ENCODE assay signal across 32 cellular contexts in the genomic region with DNA sequence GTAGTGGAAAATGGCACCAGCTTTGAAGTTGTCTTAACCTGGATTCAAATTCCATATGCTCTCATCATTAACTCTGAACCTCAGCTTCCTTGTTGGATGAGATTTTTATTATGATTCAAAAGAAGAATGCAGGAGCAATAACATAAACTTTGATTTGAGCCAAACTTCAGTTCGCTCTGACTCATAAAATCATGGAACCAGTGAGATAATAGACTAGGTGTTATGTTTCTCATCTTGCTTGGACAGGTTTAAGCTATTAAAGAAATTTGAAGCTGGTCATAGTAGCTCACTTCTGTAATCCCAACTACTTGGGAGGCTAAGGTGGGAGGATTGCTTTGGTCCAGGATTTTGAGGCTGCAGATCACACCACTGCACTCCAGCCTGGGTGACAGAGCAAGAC.
DNase-seq lines count a peak whose midpoint lies in the region; ATAC-seq and TF ChIP-seq lines count a peak whose summit lies in the region.
"Had no signal": no experiment of that assay in that cellular context is flagged by ENCODE, and none has a peak within 500 bp of the region (broad histone marks: within the 10 kb centered on the region; RNA-seq: fewer than 3 reads in every experiment).

No MANE protein-coding gene starts in this region.

- H3K36me3 ChIP-seq in HEK293 (ENCODE audit: control insufficient read depth in 2 of 2, insufficient read depth in 1 of 2, low read length in 2 of 2) (no peaks in the 10 kb centered on the region), PC-3 (ENCODE audit: low read depth, low read length) (no peaks in the 10 kb centered on the region), suprapubic skin (no peaks in the 10 kb centered on the region)
- H3K36me3 ChIP-seq: BLaER1, esophagus muscularis mucosa, sigmoid colon, SJCRH30, tibial nerve had no signal

- no peaks in the 10 kb centered on the region for H4K20me1 ChIP-seq in PC-3 (ENCODE audit: low read length)
- H4K20me1 ChIP-seq: BLaER1 had no signal

- POLR2A ChIA-PET in HEK293 (lab: Yijun Ruan, JAX), result no interaction called here
- POLR2A ChIA-PET in PC-3 (lab: Charles Lee; ENCODE audit: unreplicated experiment), result no interaction called here

- ATAC-seq in PC-3, result no peak
- ATAC-seq in esophagus mucosa, result peak; percentile 87
- no peak for ATAC-seq in GM21737 (IDR thresholded peaks at IDR 0.05; ENCODE audit: unreplicated experiment)
- ATAC-seq: left cardiac atrium; natural killer cell treated with Interleukin-12 subunit alpha and Interleukin-12 subunit beta and Interleukin-15 and Interleukin-18, amount 100 ng/mL, for 72 hours; T-cell had no signal

- no peak overlapping the region for H3K9ac ChIP-seq in PC-3 (ENCODE audit: low read length)
- H3K9ac ChIP-seq: BLaER1 had no signal

- DNase-seq in PC-3, result peak; percentile 23
- DNase-seq in suprapubic skin (ENCODE audit: low spot score in 2 of 2), result no peak
- no peak for DNase-seq in SHP77 treated with DMSO at 0.1 percent for 48 hours (lab: John Stamatoyannopoulos, UW)
- DNase-seq in DMS79 treated with DMSO at 0.1 percent for 48 hours (lab: John Stamatoyannopoulos, UW), result no peak
- DNase-seq: activated CD4-positive, alpha-beta T cell treated with anti-CD3 and anti-CD28 coated beads, Interleukin-2, amount 10 ng/mL, durations not matched to agents 7 days and 5 days; activated gamma-delta T cell; activated naive CD8-positive, alpha-beta T cell treated with anti-CD3 and anti-CD28 coated beads for 36 hours; activated T-cell treated with anti-CD3 and anti-CD28 coated beads, Interleukin-2, amount 50 U/mL, for 24 hours; aorta; caudate nucleus; cortex of kidney; DMS153; effector memory CD4-positive, alpha-beta T cell; foreskin melanocyte; GDM1; KBM-7; left cardiac atrium; NCI-H1436; NCI-H2081 treated with DMSO at 0.1 percent for 48 hours; NCI-H2227 treated with DMSO at 0.1 percent for 48 hours; occipital lobe; sigmoid colon; SJCRH30; stimulated activated CD4-positive, alpha-beta T cell treated with anti-CD3 and anti-CD28 coated beads, Interleukin-4, amount 100 ng/mL, for 24 hours; T-cell had no signal

- no peak overlapping the region for H3K27ac ChIP-seq in HEK293 (ENCODE audit: extremely low read depth, low read depth, low read length)
- no peak overlapping the region for H3K27ac ChIP-seq in PC-3 (ENCODE audit: low read length)
- H3K27ac ChIP-seq in suprapubic skin, result peak overlapping the region; percentile 32
- H3K27ac ChIP-seq: BLaER1, esophagus muscularis mucosa, SJCRH30, tibial nerve had no signal

- TF ChIP-seq POLR2A in suprapubic skin (IDR thresholded peaks at IDR 0.05), result no peak

- H3K4me3 ChIP-seq in HEK293 (ENCODE audit: low read depth, low read length) (no peak overlapping the region), PC-3 (ENCODE audit: low read length) (no peak overlapping the region), suprapubic skin (no peak overlapping the region)
- H3K4me3 ChIP-seq: BLaER1, esophagus muscularis mucosa, sigmoid colon, SJCRH30, tibial nerve had no signal

- CTCF ChIA-PET in HEK293 (lab: Yijun Ruan, JAX), result interaction anchor here (0.7 to 3.0 kb wide), 2 partner anchors 24 to 178 kb away, joined by 3 to 12 read pairs; no protein-coding TSS in a partner anchor
- CTCF ChIA-PET in PC-3 (lab: Charles Lee), result no interaction called here

- H3K9me3 ChIP-seq in HEK293 (ENCODE audit: control insufficient read depth, insufficient read depth, low read depth, low read length) (no peaks in the 10 kb centered on the region), PC-3 (ENCODE audit: low read length) (no peaks in the 10 kb centered on the region), suprapubic skin (no peaks in the 10 kb centered on the region)
- H3K9me3 ChIP-seq: BLaER1, esophagus muscularis mucosa, sigmoid colon, SJCRH30, tibial nerve had no signal

- no peaks in the 10 kb centered on the region for H3F3A ChIP-seq in PC-3 (ENCODE audit: low read length, unreplicated experiment)

- TF ChIP-seq CTCF in HEK293 (tag by site-specific recombination; IDR thresholded peaks at IDR 0.05) (no peak), PC-3 (conservative IDR thresholded peaks at IDR 0.05; ENCODE audit: low read depth, low read length) (no peak), suprapubic skin (IDR thresholded peaks at IDR 0.05) (no peak)

- H2AFZ ChIP-seq in PC-3 (ENCODE audit: low read length), result no peak overlapping the region

- no peak for TF ChIP-seq EP300 in suprapubic skin (IDR thresholded peaks at IDR 0.05)

- WGBS in suprapubic skin, result 50% methylated on average over 1 of the region's 1 CpG

- no peaks in the 10 kb centered on the region for H3K9me2 ChIP-seq in PC-3 (replicated peaks; ENCODE audit: low read length)

- no peaks in the 10 kb centered on the region for H3K27me3 ChIP-seq in PC-3 (ENCODE audit: low read length)
- no peaks in the 10 kb centered on the region for H3K27me3 ChIP-seq in suprapubic skin
- H3K27me3 ChIP-seq: BLaER1, esophagus muscularis mucosa, sigmoid colon, SJCRH30, tibial nerve had no signal

- H3K79me2 ChIP-seq in PC-3 (ENCODE audit: low read length), result 0 out of 2 replicates have a peak, but pooled peaks cover 6% of the 10 kb centered on the region

- no peak overlapping the region for H3K4me2 ChIP-seq in PC-3 (ENCODE audit: low read length)
- H3K4me2 ChIP-seq: BLaER1 had no signal

- intact Hi-C loops in PC-3 (cut with micrococcal nuclease), result no loop called here

- no peaks in the 10 kb centered on the region for H3K4me1 ChIP-seq in HEK293 (ENCODE audit: control insufficient read depth, insufficient read depth, low read length)
- H3K4me1 ChIP-seq in PC-3 (ENCODE audit: insufficient read depth, low read length), result peaks cover 18% of the 10 kb centered on the region
- peaks cover 12% of the 10 kb centered on the region for H3K4me1 ChIP-seq in suprapubic skin
- H3K4me1 ChIP-seq: BLaER1, SJCRH30, tibial nerve had no signal

- BruUV-seq in PC-3 (replicated peaks; lab: Mats Ljungman, UMichigan), result no TSS peak

TF ChIP-seq in HEK293, 187 proteins besides CTCF, POLR2A, EP300 and RAD21:
- peak; percentile 56 for TF ChIP-seq OSR2 (tag by site-specific recombination; IDR thresholded peaks at IDR 0.05)
- TF ChIP-seq GFI1B (tag by site-specific recombination; IDR thresholded peaks at IDR 0.05), result 0 out of 2 replicates have a peak, but pooled peaks have one; percentile 62
- no peak for TF ChIP-seq ZNF18 (tag by site-specific recombination; IDR thresholded peaks at IDR 0.05)
- no peak for TF ChIP-seq ZNF792 (tag by site-specific recombination; IDR thresholded peaks at IDR 0.05)
